18 cellular contexts compared by ENCODE assay signal in genomic region chr5:78659714-78660113, GRCh38. TPM values are rescaled to one million over a fixed set of nuclear protein-coding genes. Genes with fewer than 3 reads are reported as not detected.
DNase-seq lines count a peak whose midpoint lies in the region; ATAC-seq and TF ChIP-seq lines count a peak whose summit lies in the region.
"Had no signal": no experiment of that assay in that cellular context is flagged by ENCODE, and none has a peak within 500 bp of the region (broad histone marks: within the 10 kb centered on the region; RNA-seq: fewer than 3 reads in every experiment).

No MANE protein-coding gene starts in this region.

- TF ChIP-seq POLR2A in gastrocnemius medialis (IDR thresholded peaks at IDR 0.05), result no peak

- TF ChIP-seq CTCF in fibroblast of villous mesenchyme (IDR thresholded peaks at IDR 0.05; ENCODE audit: insufficient read depth, low read depth, low read length) (no peak), gastrocnemius medialis (IDR thresholded peaks at IDR 0.05 in 4 of 5, conservative IDR thresholded peaks at IDR 0.05 in 1 of 5) (no peak)

- H3K9ac ChIP-seq in adipocyte (ENCODE audit: low read length), result no peak overlapping the region

- ATAC-seq in gastrocnemius medialis, result no peak

- H3K4me1 ChIP-seq in adipocyte (ENCODE audit: control insufficient read depth, insufficient read depth, low read length) (peaks cover 7% of the 10 kb centered on the region), gastrocnemius medialis (peaks cover 0 to 5% of the 10 kb centered on the region in 2 donors)

- H3K4me3 ChIP-seq in adipocyte (ENCODE audit: low read length), result no peak overlapping the region
- H3K4me3 ChIP-seq in fibroblast of villous mesenchyme (ENCODE audit: low read depth, low read length), result no peak overlapping the region
- no peak overlapping the region for H3K4me3 ChIP-seq in gastrocnemius medialis
- H3K4me3 ChIP-seq: SK-N-MC, smooth muscle cell, testis had no signal

- H3K27ac ChIP-seq in gastrocnemius medialis, result no peak overlapping the region
- H3K27ac ChIP-seq: HL-60, SK-N-MC had no signal

- H3K36me3 ChIP-seq in adipocyte (ENCODE audit: control insufficient read depth, insufficient read depth, low read length, severe bottlenecking) (no peaks in the 10 kb centered on the region), gastrocnemius medialis (no peaks in the 10 kb centered on the region)

- DNase-seq in M059J (ENCODE audit: low read depth) (peak; percentile 78), adipocyte (ENCODE audit: low read depth) (peak; percentile 21), fibroblast of villous mesenchyme (ENCODE audit: low read depth) (peak; percentile 81), pulmonary artery endothelial cell (ENCODE audit: low read depth, low spot score) (peak; percentile 66), Kasumi-1 (lab: John Stamatoyannopoulos, UW) (no peak), activated gamma-delta T cell (lab: John Stamatoyannopoulos, UW) (no peak), gastrocnemius medialis (no peak)
- DNase-seq: activated CD4-positive, alpha-beta T cell treated with anti-CD3 and anti-CD28 coated beads, Interleukin-2, amount 50 U/mL, for 48 hours; activated naive CD4-positive, alpha-beta T cell treated with anti-CD3 and anti-CD28 coated beads, Interleukin-2, amount 50 U/mL, for 16 hours; effector CD4-positive, alpha-beta T cell; GOT3; NCI-H1092; NCI-H2107; NCI-H526; testis had no signal

- H3K27me3 ChIP-seq in adipocyte (replicated peaks; ENCODE audit: control insufficient read depth, insufficient read depth, low read length), result no peaks in the 10 kb centered on the region
- no peaks in the 10 kb centered on the region for H3K27me3 ChIP-seq in gastrocnemius medialis
- H3K27me3 ChIP-seq: testis had no signal

- in situ Hi-C loops in gastrocnemius medialis (cut with MboI; ENCODE audit: low sequenced_read_pairs in 4 of 4), result loop anchor here in 1 of 4 donors (10.0 kb wide), 1 partner anchor 195 kb away; no protein-coding TSS in a partner anchor

- H3K9me3 ChIP-seq in adipocyte (ENCODE audit: control insufficient read depth, low read length) (no peaks in the 10 kb centered on the region), gastrocnemius medialis (no peaks in the 10 kb centered on the region)
- H3K9me3 ChIP-seq: testis had no signal

- intact Hi-C loops in gastrocnemius medialis (cut with DNase I; ENCODE audit: low total_unique reads), result no loop called here

RNA-seq across cellular contexts. Expression of gene LHFPL2, which starts 11.1 kb away (rescaled TPM):
- 19.1 and 29.6 TPM in 2 replicates for total RNA-seq in M059J (2014; rRNA removed; shearing (Covaris generic))
- 35.0 and 44.1 TPM in 2 replicates for total RNA-seq in fibroblast of villous mesenchyme
- total RNA-seq in pulmonary artery endothelial cell, result 40.0 and 56.3 TPM in 2 replicates
- total RNA-seq in gastrocnemius medialis, result 1 to 10 TPM; 3.4 to 4.7 (median 3.5) TPM

Comparison
In these comparisons a context has a peak if more than half of its experiments do, and no peak if none do; other contexts are left out.
1. DNase-seq: peak in M059J (single experiment), adipocyte (single experiment), fibroblast of villous mesenchyme (single experiment) and pulmonary artery endothelial cell (single experiment); none in Kasumi-1 (0 of 2), activated gamma-delta T cell (single experiment) and gastrocnemius medialis (0 of 2).